Comparison of ENCODE assay signal across 19 cellular contexts in genomic region chr12:59452746-59453145, GRCh38.
DNase-seq lines count a peak whose midpoint lies in the region; ATAC-seq and TF ChIP-seq lines count a peak whose summit lies in the region.
"Had no signal": no experiment of that assay in that cellular context is flagged by ENCODE, and none has a peak within 500 bp of the region (broad histone marks: within the 10 kb centered on the region; RNA-seq: fewer than 3 reads in every experiment).

No MANE protein-coding gene starts in this region.

- H3K27ac ChIP-seq in right lobe of liver: no peak overlapping the region
- H3K27ac ChIP-seq: C4-2B, lower lobe of right lung, suprapubic skin, VCaP had no signal

- DNase-seq in DMS 273 treated with DMSO at 0.1 percent for 48 hours (lab: John Stamatoyannopoulos, UW) (peak; percentile 8), NCI-H226 (peak; percentile 54), fibroblast of peridontal ligament (ENCODE audit: extremely low read depth) (peak; percentile 43), retina (peak; percentile 19), foreskin melanocyte (no peak), right lobe of liver (no peak)
- no peak for DNase-seq in activated CD4-positive, alpha-beta T cell treated with anti-CD3 and anti-CD28 coated beads for 48 hours
- DNase-seq: aorta; DND-41; lower lobe of right lung; naive thymus-derived CD8-positive, alpha-beta T cell; NCI-H187; NCI-H510A treated with DMSO at 0.1 percent for 48 hours; stimulated activated CD4-positive, alpha-beta T cell treated with anti-CD3 and anti-CD28 coated beads, Interleukin-1b, Interleukin-23, amount 100 ng/mL, for 48 hours had no signal

- ATAC-seq in right lobe of liver: no peak
- no peak for ATAC-seq in GM19463 (IDR thresholded peaks at IDR 0.05; ENCODE audit: unreplicated experiment)
- ATAC-seq: esophagus mucosa; lower lobe of right lung; naive thymus-derived CD8-positive, alpha-beta T cell had no signal

- intact Hi-C loops in right lobe of liver (cut with DNase I): no loop called here

- H3K9me3 ChIP-seq in right lobe of liver: no peaks in the 10 kb centered on the region
- H3K9me3 ChIP-seq: lower lobe of right lung, suprapubic skin had no signal

- TF ChIP-seq CTCF in right lobe of liver (IDR thresholded peaks at IDR 0.05): no peak

- no peaks in the 10 kb centered on the region for H3K27me3 ChIP-seq in right lobe of liver
- H3K27me3 ChIP-seq: suprapubic skin had no signal

- H3K36me3 ChIP-seq in right lobe of liver: no peaks in the 10 kb centered on the region
- H3K36me3 ChIP-seq: lower lobe of right lung, suprapubic skin had no signal

- 56% methylated on average over 2 of the region's 2 CpGs for WGBS in right lobe of liver (ENCODE audit: insufficient coverage, low coverage, low lambda C conversion rate, missing lambda C conversion rate)

- H3K4me1 ChIP-seq in right lobe of liver: no peaks in the 10 kb centered on the region
- H3K4me1 ChIP-seq: lower lobe of right lung, suprapubic skin had no signal

- H3K4me3 ChIP-seq in right lobe of liver: no peak overlapping the region
- H3K4me3 ChIP-seq: lower lobe of right lung, suprapubic skin had no signal

- no peak for TF ChIP-seq POLR2A in right lobe of liver (IDR thresholded peaks at IDR 0.05)

Comparison
In these comparisons a context has a peak if more than half of its experiments do, and no peak if none do; other contexts are left out.
1. DNase-seq: peak in DMS 273 treated with DMSO at 0.1 percent for 48 hours (single experiment), NCI-H226 (single experiment), fibroblast of peridontal ligament (single experiment) and retina (single experiment); none in foreskin melanocyte (single experiment), right lobe of liver (0 of 3) and activated CD4-positive, alpha-beta T cell treated with anti-CD3 and anti-CD28 coated beads for 48 hours (single experiment).